Comparison of ENCODE assay signal across 12 cellular contexts in genomic region chr18:59861963-59862819, GRCh38.
DNase-seq lines count a peak whose midpoint lies in the region; ATAC-seq and FAIRE-seq lines count a peak whose summit lies in the region.
"Had no signal": no experiment of that assay in that cellular context is flagged by ENCODE, and none has a peak within 500 bp of the region (broad histone marks: within the 10 kb centered on the region; RNA-seq: fewer than 3 reads in every experiment).

No MANE protein-coding gene starts in this region.

- peak; percentile 32 for FAIRE-seq in RCC 7860 (lab: Jason Lieb, UNC)
- FAIRE-seq: TTC549 had no signal

- H3K4me3 Mint-ChIP-seq in activated T-cell treated with anti-CD3 and anti-CD28 coated beads, Interleukin-2, amount 50 U/mL, for 24 hours = no peak overlapping the region
- H3K4me3 Mint-ChIP-seq: activated naive CD8-positive, alpha-beta T cell treated with anti-CD3 and anti-CD28 coated beads, Interleukin-2, amount 50 U/mL, for 24 hours had no signal

- H3K27ac Mint-ChIP-seq in activated T-cell treated with anti-CD3 and anti-CD28 coated beads, Interleukin-2, amount 50 U/mL, for 24 hours = no peak overlapping the region
- H3K27ac Mint-ChIP-seq: activated naive CD8-positive, alpha-beta T cell treated with anti-CD3 and anti-CD28 coated beads, Interleukin-2, amount 50 U/mL, for 24 hours had no signal

- DNase-seq in GF-D8 (lab: John Stamatoyannopoulos, UW) (peak; percentile 64), RCC 7860 (ENCODE audit: low spot score) (no peak), NCI-H524 (lab: John Stamatoyannopoulos, UW) (no peak), NCI-H526 treated with DMSO at 0.1 percent for 48 hours (lab: John Stamatoyannopoulos, UW) (no peak)
- DNase-seq in activated T-cell treated with anti-CD3 and anti-CD28 coated beads, Interleukin-2, amount 50 U/mL, for 24 hours = no peak
- DNase-seq: activated naive CD8-positive, alpha-beta T cell treated with anti-CD3 and anti-CD28 coated beads, Interleukin-2, amount 50 U/mL, for 24 hours; NCI-H2227 treated with DMSO at 0.1 percent for 48 hours; upper lobe of right lung had no signal

- no peaks in the 10 kb centered on the region for H3K36me3 Mint-ChIP-seq in activated T-cell treated with anti-CD3 and anti-CD28 coated beads, Interleukin-2, amount 50 U/mL, for 24 hours (ENCODE audit: low read depth)

- H3K4me1 Mint-ChIP-seq in activated T-cell treated with anti-CD3 and anti-CD28 coated beads, Interleukin-2, amount 50 U/mL, for 24 hours (ENCODE audit: low read depth) = no peaks in the 10 kb centered on the region

- peaks cover 6% of the 10 kb centered on the region for H3K27me3 Mint-ChIP-seq in activated T-cell treated with anti-CD3 and anti-CD28 coated beads, Interleukin-2, amount 50 U/mL, for 24 hours

- peak; percentile 51 for ATAC-seq in GM19468 (IDR thresholded peaks at IDR 0.05; ENCODE audit: extremely low read depth, unreplicated experiment)
- peak; percentile 70 for ATAC-seq in HG03066 (IDR thresholded peaks at IDR 0.05; ENCODE audit: low read depth, unreplicated experiment)
- no peak for ATAC-seq in HG03520 (IDR thresholded peaks at IDR 0.05; ENCODE audit: unreplicated experiment)
- ATAC-seq: activated naive CD8-positive, alpha-beta T cell treated with anti-CD3 and anti-CD28 coated beads, Interleukin-2, amount 50 U/mL, for 24 hours; upper lobe of right lung had no signal

- no peaks in the 10 kb centered on the region for H3K9me3 Mint-ChIP-seq in activated T-cell treated with anti-CD3 and anti-CD28 coated beads, Interleukin-2, amount 50 U/mL, for 24 hours
- H3K9me3 Mint-ChIP-seq: activated naive CD8-positive, alpha-beta T cell treated with anti-CD3 and anti-CD28 coated beads, Interleukin-2, amount 50 U/mL, for 24 hours had no signal
